In genomic region chr9:76704601-76705204, GRCh38 we compare ENCODE assay signal across 7 cellular contexts. TPM values are rescaled to one million over a fixed set of nuclear protein-coding genes. Genes with fewer than 3 reads are reported as not detected.
A peak's percentile ranks its signal among the peaks of the same experiment; 100 is the strongest.
DNase-seq lines count a peak whose midpoint lies in the region; ATAC-seq and TF ChIP-seq lines count a peak whose summit lies in the region.

No MANE protein-coding gene starts in this region.

- no peak overlapping the region for H3K4me3 ChIP-seq in mucosa of descending colon

- H3K9me3 ChIP-seq in mucosa of descending colon = no peaks in the 10 kb centered on the region

- DNase-seq in GM04504 (ENCODE audit: low read depth) (peak; percentile 62), LoVo (ENCODE audit: low spot score) (peak; percentile 69), RPMI8226 (peak; percentile 54), epithelial cell of prostate (ENCODE audit: low read depth, low spot score) (peak; percentile 37), mucosa of descending colon (peak in 1 of 3 donors; percentile 17)
- DNase-seq in stimulated activated CD4-positive, alpha-beta T cell treated with anti-CD3 and anti-CD28 coated beads, Interleukin-2, amount 100 ng/mL, for 48 hours = no peak

- H3K36me3 ChIP-seq in mucosa of descending colon (ENCODE audit: low read depth) = no peaks in the 10 kb centered on the region

- H3K27ac ChIP-seq in epithelial cell of prostate = no peak overlapping the region

- TF ChIP-seq CTCF in mucosa of descending colon (IDR thresholded peaks at IDR 0.05) = no peak

- no peaks in the 10 kb centered on the region for H3K4me1 ChIP-seq in mucosa of descending colon (ENCODE audit: low read depth)

- intact Hi-C loops in mucosa of descending colon (cut with DNase I, micrococcal nuclease) = loop anchor here in 1 of 2 donors (10.0 kb wide), 1 partner anchor 260 kb away; no protein-coding TSS in a partner anchor

- peak; percentile 72 for ATAC-seq in mucosa of descending colon
- no peak for ATAC-seq in HG02571 (IDR thresholded peaks at IDR 0.05; ENCODE audit: unreplicated experiment)

RNA-seq across cellular contexts. Expression of gene PCA3, which starts 59.5 kb away (rescaled TPM):
- total RNA-seq in mucosa of descending colon = under 1 TPM in 1 of 3 donors, not detected in 2; 0.38 TPM

Comparison
In these comparisons a context has a peak if more than half of its experiments do, and no peak if none do; other contexts are left out.
1. DNase-seq: peak in GM04504 (single experiment), LoVo (single experiment), RPMI8226 (single experiment) and epithelial cell of prostate (single experiment); none in stimulated activated CD4-positive, alpha-beta T cell treated with anti-CD3 and anti-CD28 coated beads, Interleukin-2, amount 100 ng/mL, for 48 hours (0 of 2).